ENCODE assay signal across 26 cellular contexts in the genomic region with DNA sequence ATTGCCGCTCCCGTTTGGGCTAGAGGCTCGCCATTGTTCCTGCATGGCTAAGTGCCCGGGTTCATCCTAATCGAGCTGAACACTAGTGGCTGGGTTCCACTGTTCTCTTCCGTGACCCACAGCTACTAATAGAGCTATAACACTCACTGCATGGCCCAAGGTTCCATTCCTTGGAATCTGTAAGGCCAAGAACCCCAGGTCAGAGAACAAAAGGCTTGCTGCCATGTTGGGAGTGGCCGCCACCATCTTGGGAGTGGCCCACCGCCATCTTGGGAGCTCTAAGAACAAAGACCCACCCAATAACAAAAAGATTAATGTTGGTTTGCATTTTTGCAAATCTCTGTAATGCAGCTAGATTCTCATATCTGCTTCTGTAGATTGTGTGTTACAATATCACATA.
"Had no signal": no experiment of that assay in that cellular context is flagged by ENCODE, and none has a peak within 500 bp of the region (broad histone marks: within the 10 kb centered on the region; RNA-seq: fewer than 3 reads in every experiment).

No MANE protein-coding gene starts in this region.

- H3K27me3 ChIP-seq: esophagus squamous epithelium, gastrocnemius medialis, heart right ventricle, left lung had no signal

- DNase-seq: cortex of kidney; effector CD8-positive, alpha-beta T cell; effector memory CD8-positive, alpha-beta T cell; endodermal cell; erythroblast; esophagus squamous epithelium; foreskin fibroblast; foreskin melanocyte; gastrocnemius medialis; glutamatergic neuron; head of caudate nucleus; heart right ventricle; hippocampal formation; left cardiac atrium; left ventricle myocardium superior; lower lobe of right lung; mesenchymal stem cell; mucosa of descending colon; naive B cell; naive thymus-derived CD8-positive, alpha-beta T cell had no signal

- H3K4me1 ChIP-seq: esophagus squamous epithelium, gastrocnemius medialis, heart right ventricle, left lung, lower lobe of right lung had no signal

- ATAC-seq: effector memory CD8-positive, alpha-beta T cell; esophagus mucosa; gastrocnemius medialis; heart right ventricle; left cardiac atrium; left lung; left ventricle myocardium superior; lower lobe of right lung; mucosa of descending colon; naive thymus-derived CD8-positive, alpha-beta T cell had no signal

- H3K27ac ChIP-seq: epithelial cell of prostate, esophagus squamous epithelium, gastrocnemius medialis, heart right ventricle, left lung, lower lobe of right lung had no signal

- H3K4me3 ChIP-seq: esophagus squamous epithelium, gastrocnemius medialis, heart right ventricle, left lung, lower lobe of right lung, mucosa of descending colon had no signal

- H3K36me3 ChIP-seq: esophagus squamous epithelium, gastrocnemius medialis, heart right ventricle, left lung, lower lobe of right lung had no signal

- FAIRE-seq: endometrium, islet of Langerhans, keratinocyte had no signal

- H3K9me3 ChIP-seq: gastrocnemius medialis, mucosa of descending colon had no signal
